ENCODE assay signal across 1 cellular context in genomic region chr19:47707135-47707925, GRCh38.
TF ChIP-seq lines count a peak whose summit lies in the region.

No MANE protein-coding gene starts in this region.

TF ChIP-seq in K562, 482 proteins besides CTCF, POLR2A, EP300 and RAD21 (continued from another document and continues in another):
- no peak for TF ChIP-seq ZNF780A (CRISPR knock-in tag; IDR thresholded peaks at IDR 0.05)
- no peak for TF ChIP-seq FOSL1 (tag; conservative IDR thresholded peaks at IDR 0.05)
- no peak for TF ChIP-seq ZFPM2 (CRISPR knock-in tag; IDR thresholded peaks at IDR 0.05)
- TF ChIP-seq ARID2 (IDR thresholded peaks at IDR 0.05): peak; percentile 79
- no peak for TF ChIP-seq FOXO4 (CRISPR knock-in tag; IDR thresholded peaks at IDR 0.05)
- TF ChIP-seq GATA2 (CRISPR knock-in tag; IDR thresholded peaks at IDR 0.05): no peak
- no peak for TF ChIP-seq MEIS2 (IDR thresholded peaks at IDR 0.05; ENCODE audit: partially characterized antibody)
- no peak for TF ChIP-seq CBX3 (IDR thresholded peaks at IDR 0.05; ENCODE audit: borderline replicate concordance in 1 of 2, low read length in 2 of 2)
- TF ChIP-seq NUFIP1 (IDR thresholded peaks at IDR 0.05; ENCODE audit: partially characterized antibody): no peak
- no peak for TF ChIP-seq OTX1 (CRISPR knock-in tag; IDR thresholded peaks at IDR 0.05)
- TF ChIP-seq TAL1 (IDR thresholded peaks at IDR 0.05): no peak
- no peak for TF ChIP-seq POLR2AphosphoS5 (IDR thresholded peaks at IDR 0.05; ENCODE audit: control insufficient read depth, insufficient read depth, low read depth, low read length)
- TF ChIP-seq GTF2F1 (IDR thresholded peaks at IDR 0.05; ENCODE audit: low read depth, low read length): no peak
- no peak for TF ChIP-seq NFATC3 (IDR thresholded peaks at IDR 0.05)
- TF ChIP-seq MTA2 (IDR thresholded peaks at IDR 0.05; ENCODE audit: low read depth): no peak
- no peak for TF ChIP-seq POLR2AphosphoS2 (IDR thresholded peaks at IDR 0.05; ENCODE audit: low read length)
- TF ChIP-seq, protein P1, sequence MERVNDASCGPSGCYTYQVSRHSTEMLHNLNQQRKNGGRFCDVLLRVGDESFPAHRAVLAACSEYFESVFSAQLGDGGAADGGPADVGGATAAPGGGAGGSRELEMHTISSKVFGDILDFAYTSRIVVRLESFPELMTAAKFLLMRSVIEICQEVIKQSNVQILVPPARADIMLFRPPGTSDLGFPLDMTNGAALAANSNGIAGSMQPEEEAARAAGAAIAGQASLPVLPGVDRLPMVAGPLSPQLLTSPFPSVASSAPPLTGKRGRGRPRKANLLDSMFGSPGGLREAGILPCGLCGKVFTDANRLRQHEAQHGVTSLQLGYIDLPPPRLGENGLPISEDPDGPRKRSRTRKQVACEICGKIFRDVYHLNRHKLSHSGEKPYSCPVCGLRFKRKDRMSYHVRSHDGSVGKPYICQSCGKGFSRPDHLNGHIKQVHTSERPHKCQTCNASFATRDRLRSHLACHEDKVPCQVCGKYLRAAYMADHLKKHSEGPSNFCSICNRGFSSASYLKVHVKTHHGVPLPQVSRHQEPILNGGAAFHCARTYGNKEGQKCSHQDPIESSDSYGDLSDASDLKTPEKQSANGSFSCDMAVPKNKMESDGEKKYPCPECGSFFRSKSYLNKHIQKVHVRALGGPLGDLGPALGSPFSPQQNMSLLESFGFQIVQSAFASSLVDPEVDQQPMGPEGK (CRISPR knock-in tag; IDR thresholded peaks at IDR 0.05; ENCODE audit: borderline replicate concordance): no peak
- TF ChIP-seq, protein P2, sequence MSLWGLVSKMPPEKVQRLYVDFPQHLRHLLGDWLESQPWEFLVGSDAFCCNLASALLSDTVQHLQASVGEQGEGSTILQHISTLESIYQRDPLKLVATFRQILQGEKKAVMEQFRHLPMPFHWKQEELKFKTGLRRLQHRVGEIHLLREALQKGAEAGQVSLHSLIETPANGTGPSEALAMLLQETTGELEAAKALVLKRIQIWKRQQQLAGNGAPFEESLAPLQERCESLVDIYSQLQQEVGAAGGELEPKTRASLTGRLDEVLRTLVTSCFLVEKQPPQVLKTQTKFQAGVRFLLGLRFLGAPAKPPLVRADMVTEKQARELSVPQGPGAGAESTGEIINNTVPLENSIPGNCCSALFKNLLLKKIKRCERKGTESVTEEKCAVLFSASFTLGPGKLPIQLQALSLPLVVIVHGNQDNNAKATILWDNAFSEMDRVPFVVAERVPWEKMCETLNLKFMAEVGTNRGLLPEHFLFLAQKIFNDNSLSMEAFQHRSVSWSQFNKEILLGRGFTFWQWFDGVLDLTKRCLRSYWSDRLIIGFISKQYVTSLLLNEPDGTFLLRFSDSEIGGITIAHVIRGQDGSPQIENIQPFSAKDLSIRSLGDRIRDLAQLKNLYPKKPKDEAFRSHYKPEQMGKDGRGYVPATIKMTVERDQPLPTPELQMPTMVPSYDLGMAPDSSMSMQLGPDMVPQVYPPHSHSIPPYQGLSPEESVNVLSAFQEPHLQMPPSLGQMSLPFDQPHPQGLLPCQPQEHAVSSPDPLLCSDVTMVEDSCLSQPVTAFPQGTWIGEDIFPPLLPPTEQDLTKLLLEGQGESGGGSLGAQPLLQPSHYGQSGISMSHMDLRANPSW (CRISPR knock-in tag; IDR thresholded peaks at IDR 0.05): no peak
- TF ChIP-seq KDM4B (IDR thresholded peaks at IDR 0.05; ENCODE audit: borderline replicate concordance in 2 of 2, low read depth in 1 of 2): no peak
- no peak for TF ChIP-seq CREB1 (IDR thresholded peaks at IDR 0.05)
- no peak for TF ChIP-seq CREB1 (CRISPR knock-in tag; IDR thresholded peaks at IDR 0.05)
- no peak for TF ChIP-seq TBL1XR1 (IDR thresholded peaks at IDR 0.05; ENCODE audit: low read length in 2 of 2)
- TF ChIP-seq SMARCC2 (IDR thresholded peaks at IDR 0.05; ENCODE audit: low read depth): no peak
- no peak for TF ChIP-seq ELF1 (tag; IDR thresholded peaks at IDR 0.05)
- TF ChIP-seq BRF2 (IDR thresholded peaks at IDR 0.05; ENCODE audit: borderline replicate concordance, insufficient read depth, insufficient read length): no peak
- TF ChIP-seq NRF1 (conservative IDR thresholded peaks at IDR 0.05 in 1 of 2, IDR thresholded peaks at IDR 0.05 in 1 of 2): no peak
- TF ChIP-seq ELK1 (CRISPR knock-in tag; IDR thresholded peaks at IDR 0.05): no peak
- TF ChIP-seq POLR3G (IDR thresholded peaks at IDR 0.05; ENCODE audit: extremely low read depth, insufficient read length, insufficient replicate concordance): no peak
- no peak for TF ChIP-seq ZNF253 (CRISPR knock-in tag; conservative IDR thresholded peaks at IDR 0.05)
- peak; percentile 81 to 87 for TF ChIP-seq KDM1A (IDR thresholded peaks at IDR 0.05)
- no peak for TF ChIP-seq RBM39 (optimal IDR thresholded peaks at IDR 0.05; ENCODE audit: low read depth, low read length)
- TF ChIP-seq ZC3H11A (IDR thresholded peaks at IDR 0.05; ENCODE audit: low read depth, low read length): no peak
- no peak for TF ChIP-seq ZNF551 (CRISPR knock-in tag; IDR thresholded peaks at IDR 0.05)
- TF ChIP-seq HMG20B (CRISPR knock-in tag; IDR thresholded peaks at IDR 0.05): no peak
- TF ChIP-seq NBN (IDR thresholded peaks at IDR 0.05; ENCODE audit: low read depth): no peak
- no peak for TF ChIP-seq NCOA4 (IDR thresholded peaks at IDR 0.05; ENCODE audit: partially characterized antibody)
- no peak for TF ChIP-seq ZNF175 (CRISPR knock-in tag; IDR thresholded peaks at IDR 0.05; ENCODE audit: low read depth)
- TF ChIP-seq ZNF212 (CRISPR knock-in tag; IDR thresholded peaks at IDR 0.05): no peak
- TF ChIP-seq PPARD (CRISPR knock-in tag; IDR thresholded peaks at IDR 0.05): no peak
- TF ChIP-seq THAP12 (CRISPR knock-in tag; IDR thresholded peaks at IDR 0.05): no peak
- TF ChIP-seq, protein P3, sequence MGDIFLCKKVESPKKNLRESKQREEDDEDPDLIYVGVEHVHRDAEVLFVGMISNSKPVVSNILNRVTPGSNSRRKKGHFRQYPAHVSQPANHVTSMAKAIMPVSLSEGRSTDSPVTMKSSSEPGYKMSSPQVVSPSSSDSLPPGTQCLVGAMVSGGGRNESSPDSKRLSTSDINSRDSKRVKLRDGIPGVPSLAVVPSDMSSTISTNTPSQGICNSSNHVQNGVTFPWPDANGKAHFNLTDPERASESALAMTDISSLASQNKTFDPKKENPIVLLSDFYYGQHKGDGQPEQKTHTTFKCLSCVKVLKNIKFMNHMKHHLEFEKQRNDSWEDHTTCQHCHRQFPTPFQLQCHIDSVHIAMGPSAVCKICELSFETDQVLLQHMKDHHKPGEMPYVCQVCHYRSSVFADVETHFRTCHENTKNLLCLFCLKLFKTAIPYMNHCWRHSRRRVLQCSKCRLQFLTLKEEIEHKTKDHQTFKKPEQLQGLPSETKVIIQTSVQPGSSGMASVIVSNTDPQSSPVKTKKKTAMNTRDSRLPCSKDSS (IDR thresholded peaks at IDR 0.05; ENCODE audit: low read depth, partially characterized antibody): no peak
- no peak for TF ChIP-seq SNAPC5 (CRISPR knock-in tag; IDR thresholded peaks at IDR 0.05)
- TF ChIP-seq SMARCA4 (IDR thresholded peaks at IDR 0.05): no peak
- TF ChIP-seq ZNF561 (CRISPR knock-in tag; conservative IDR thresholded peaks at IDR 0.05): no peak
- TF ChIP-seq HDAC8 (tag; IDR thresholded peaks at IDR 0.05): no peak
- TF ChIP-seq PCBP2 (IDR thresholded peaks at IDR 0.05; ENCODE audit: low read depth, low read length, poor library complexity, severe bottlenecking): no peak
- TF ChIP-seq SRSF9 (IDR thresholded peaks at IDR 0.05; ENCODE audit: borderline replicate concordance, low read depth, low read length): no peak
- TF ChIP-seq SIN3B (IDR thresholded peaks at IDR 0.05; ENCODE audit: low read depth): no peak; the same call in 1 of the 2 replicates
- 0 out of 2 replicates have a peak, but pooled peaks have one; percentile 28 for TF ChIP-seq ZBTB2 (IDR thresholded peaks at IDR 0.05)
- TF ChIP-seq MED1 (CRISPR knock-in tag; IDR thresholded peaks at IDR 0.05; ENCODE audit: borderline replicate concordance): no peak
- TF ChIP-seq TCF7L2 (IDR thresholded peaks at IDR 0.05; ENCODE audit: low read depth, low read length): no peak
- TF ChIP-seq FOXA1 (IDR thresholded peaks at IDR 0.05; ENCODE audit: borderline replicate concordance): no peak
- TF ChIP-seq WHSC1 (IDR thresholded peaks at IDR 0.05; ENCODE audit: low read length): no peak
- TF ChIP-seq EHMT2 (IDR thresholded peaks at IDR 0.05): no peak
- TF ChIP-seq NR2F6 (CRISPR knock-in tag; IDR thresholded peaks at IDR 0.05): no peak
- no peak for TF ChIP-seq ZSCAN32 (CRISPR knock-in tag; IDR thresholded peaks at IDR 0.05)
- no peak for TF ChIP-seq SMAD4 (CRISPR knock-in tag; conservative IDR thresholded peaks at IDR 0.05)
- TF ChIP-seq POLR2G (IDR thresholded peaks at IDR 0.05; ENCODE audit: low read depth, low read length): no peak
- TF ChIP-seq PRMT5 (CRISPR knock-in tag; IDR thresholded peaks at IDR 0.05): no peak
- TF ChIP-seq, protein P4, sequence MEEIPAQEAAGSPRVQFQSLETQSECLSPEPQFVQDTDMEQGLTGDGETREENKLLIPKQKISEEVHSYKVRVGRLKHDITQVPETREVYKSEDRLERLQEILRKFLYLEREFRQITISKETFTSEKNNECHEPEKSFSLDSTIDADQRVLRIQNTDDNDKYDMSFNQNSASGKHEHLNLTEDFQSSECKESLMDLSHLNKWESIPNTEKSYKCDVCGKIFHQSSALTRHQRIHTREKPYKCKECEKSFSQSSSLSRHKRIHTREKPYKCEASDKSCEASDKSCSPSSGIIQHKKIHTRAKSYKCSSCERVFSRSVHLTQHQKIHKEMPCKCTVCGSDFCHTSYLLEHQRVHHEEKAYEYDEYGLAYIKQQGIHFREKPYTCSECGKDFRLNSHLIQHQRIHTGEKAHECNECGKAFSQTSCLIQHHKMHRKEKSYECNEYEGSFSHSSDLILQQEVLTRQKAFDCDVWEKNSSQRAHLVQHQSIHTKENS (CRISPR knock-in tag; IDR thresholded peaks at IDR 0.05): no peak
- no peak for TF ChIP-seq MAFK (IDR thresholded peaks at IDR 0.05; ENCODE audit: low read length)
- TF ChIP-seq, protein P5, sequence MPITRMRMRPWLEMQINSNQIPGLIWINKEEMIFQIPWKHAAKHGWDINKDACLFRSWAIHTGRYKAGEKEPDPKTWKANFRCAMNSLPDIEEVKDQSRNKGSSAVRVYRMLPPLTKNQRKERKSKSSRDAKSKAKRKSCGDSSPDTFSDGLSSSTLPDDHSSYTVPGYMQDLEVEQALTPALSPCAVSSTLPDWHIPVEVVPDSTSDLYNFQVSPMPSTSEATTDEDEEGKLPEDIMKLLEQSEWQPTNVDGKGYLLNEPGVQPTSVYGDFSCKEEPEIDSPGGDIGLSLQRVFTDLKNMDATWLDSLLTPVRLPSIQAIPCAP (CRISPR knock-in tag; IDR thresholded peaks at IDR 0.05; ENCODE audit: borderline replicate concordance): no peak
